ENCODE assay signal across 8 cellular contexts in genomic region chr15:43828061-43828657, GRCh38. TPM values are rescaled to one million over a fixed set of nuclear protein-coding genes. Genes with fewer than 3 reads are reported as not detected.
A peak's percentile ranks its signal among the peaks of the same experiment; 100 is the strongest.
DNase-seq lines count a peak whose midpoint lies in the region; ATAC-seq, FAIRE-seq and TF ChIP-seq lines count a peak whose summit lies in the region.

No MANE protein-coding gene starts in this region.

- H3K4me3 ChIP-seq in A673 (ENCODE audit: low read depth, low read length, poor library complexity, severe bottlenecking): peak overlapping the region; percentile 72
- H3K4me3 ChIP-seq in WI38 (ENCODE audit: low read depth, low read length): peak overlapping the region; percentile 73
- no peak overlapping the region for H3K4me3 ChIP-seq in gastrocnemius medialis

- H3K36me3 ChIP-seq in A673 (ENCODE audit: insufficient read depth, low read length, poor library complexity, severe bottlenecking): peaks cover 27% of the 10 kb centered on the region
- H3K36me3 ChIP-seq in gastrocnemius medialis: no peaks in the 10 kb centered on the region

- no peaks in the 10 kb centered on the region for H3K27me3 ChIP-seq in A673 (replicated peaks; ENCODE audit: insufficient read depth, low read depth, low read length, poor library complexity)
- peaks cover 4 to 25% (median 24%) of the 10 kb centered on the region in 3 donors for H3K27me3 ChIP-seq in gastrocnemius medialis

- FAIRE-seq in D721Med (lab: Jason Lieb, UNC): no peak

- no peaks in the 10 kb centered on the region for H3K9me3 ChIP-seq in A673 (ENCODE audit: low read depth, low read length, poor library complexity, severe bottlenecking)
- H3K9me3 ChIP-seq in gastrocnemius medialis: no peaks in the 10 kb centered on the region

- BruUV-seq in A673 (replicated peaks; lab: Mats Ljungman, UMichigan): TSS peak; percentile 44

- no peak for ATAC-seq in GM21529 (IDR thresholded peaks at IDR 0.05; ENCODE audit: unreplicated experiment)
- ATAC-seq in gastrocnemius medialis: no peak

- in situ Hi-C loops in GM13976 (cut with MboI; ENCODE audit: low sequenced_read_pairs, unreplicated experiment) (no loop called here), gastrocnemius medialis (cut with MboI; ENCODE audit: low sequenced_read_pairs in 4 of 4) (no loop called here)

- POLR2A ChIA-PET in A673 (lab: Charles Lee; ENCODE audit: low non-redundant PET): no interaction called here

- TF ChIP-seq CTCF in A673 (conservative IDR thresholded peaks at IDR 0.05; ENCODE audit: low read depth, low read length) (no peak), GM13976 (IDR thresholded peaks at IDR 0.05; ENCODE audit: borderline replicate concordance, control extremely low read depth, extremely low read depth, insufficient read depth, missing control alignments) (no peak), WI38 (IDR thresholded peaks at IDR 0.05; ENCODE audit: low read depth, low read length) (no peak), gastrocnemius medialis (IDR thresholded peaks at IDR 0.05 in 4 of 5, conservative IDR thresholded peaks at IDR 0.05 in 1 of 5) (no peak), D721Med (IDR thresholded peaks at IDR 0.05; ENCODE audit: insufficient read depth, missing control alignments) (no peak)

- intact Hi-C loops in A673 (cut with micrococcal nuclease; ENCODE audit: unreplicated experiment): no loop called here
- intact Hi-C loops in gastrocnemius medialis (cut with DNase I; ENCODE audit: low total_unique reads): no loop called here

- CTCF ChIA-PET in A673 (lab: Charles Lee): no interaction called here

- H3K4me1 ChIP-seq in A673 (ENCODE audit: insufficient read depth, low read length, poor library complexity, severe bottlenecking): peaks cover 7% of the 10 kb centered on the region
- H3K4me1 ChIP-seq in gastrocnemius medialis: peaks cover 7 to 22% of the 10 kb centered on the region in 2 donors

- H3K27ac ChIP-seq in A673 (ENCODE audit: low read depth, low read length, poor library complexity, severe bottlenecking): peak overlapping the region; percentile 92
- H3K27ac ChIP-seq in caudate nucleus (ENCODE audit: low read depth, low read length): no peak overlapping the region
- H3K27ac ChIP-seq in gastrocnemius medialis: no peak overlapping the region

- TF ChIP-seq POLR2A in gastrocnemius medialis (IDR thresholded peaks at IDR 0.05): no peak

- peak; percentile 45 for DNase-seq in A673 (ENCODE audit: low spot score)
- peak; percentile 40 for DNase-seq in GM13976 (ENCODE audit: low spot score)
- peak; percentile 16 for DNase-seq in hepatic stellate cell (ENCODE audit: low spot score)
- DNase-seq in caudate nucleus (lab: John Stamatoyannopoulos, UW): no peak
- DNase-seq in gastrocnemius medialis: no peak
- DNase-seq in D721Med (ENCODE audit: insufficient read length, low spot score): no peak

RNA-seq across cellular contexts. Expression of gene WDR76, which starts 1.4 kb away (rescaled TPM):
- total RNA-seq in A673 (2021): 61.3 and 65.2 TPM in 2 replicates
- total RNA-seq in gastrocnemius medialis: 1 to 10 TPM in 1 of 4 donors, under 1 TPM in 3; 0.12 to 1.0 (median 0.37) TPM

RNA-seq across cellular contexts. Expression of gene MFAP1, which starts 3.7 kb away (rescaled TPM):
- total RNA-seq in A673 (2021): 43.2 and 45.4 TPM in 2 replicates
- total RNA-seq in gastrocnemius medialis: 10 to 100 TPM; 10.8 to 26.3 (median 14.7) TPM

RNA-seq across cellular contexts. Expression of gene HYPK, which starts 27.8 kb away (rescaled TPM):
- total RNA-seq in A673 (2021) (33.6 and 34.9 TPM in 2 replicates), gastrocnemius medialis (10 to 100 TPM; 19.5 to 33.9 (median 24.7) TPM)

RNA-seq across cellular contexts. Expression of gene SERINC4, which starts 28.1 kb away (rescaled TPM):
- total RNA-seq in A673 (2021): 0.33 TPM in 1 of 2 replicates, not detected in the other
- under 1 TPM in 3 of 4 donors, not detected in 1; 0.18 to 0.82 (median 0.29) TPM for total RNA-seq in gastrocnemius medialis

RNA-seq across cellular contexts. Expression of gene SERF2, which starts 36.0 kb away (rescaled TPM):
- total RNA-seq in A673 (2021) (632 and 654 TPM in 2 replicates), gastrocnemius medialis (100 to 1,000 TPM; 491 to 646 (median 617) TPM)

Comparison
In these comparisons a context has a peak if more than half of its experiments do, and no peak if none do; other contexts are left out.
1. DNase-seq: peak in A673 (single experiment), GM13976 (single experiment) and hepatic stellate cell (single experiment); none in caudate nucleus (0 of 61), gastrocnemius medialis (0 of 2) and D721Med (single experiment).
2. H3K4me3 ChIP-seq: peak in A673 (single experiment) and WI38 (single experiment); none in gastrocnemius medialis (0 of 4).
3. RNA of gene WDR76, which starts 1.4 kb away (total RNA-seq): 61.3 to 65.2 TPM in A673; 0.12 to 1.0 TPM in gastrocnemius medialis; every median in the first group is over 10 times any median in the second.